ENCODE assay signal across 8 cellular contexts in genomic region chr12:4648099-4648498, GRCh38. TPM values are rescaled to one million over a fixed set of nuclear protein-coding genes. Genes with fewer than 3 reads are reported as not detected.
DNase-seq lines count a peak whose midpoint lies in the region; ATAC-seq and TF ChIP-seq lines count a peak whose summit lies in the region.

No MANE protein-coding gene starts in this region.

- H3K27me3 ChIP-seq in cardiac muscle cell = no peaks in the 10 kb centered on the region
- no peaks in the 10 kb centered on the region for H3K27me3 ChIP-seq in NT2/D1 (ENCODE audit: insufficient read depth, insufficient read length)
- H3K27me3 ChIP-seq in endodermal cell (ENCODE audit: control insufficient read depth, insufficient read depth, low read length, poor library complexity, severe bottlenecking) = no peaks in the 10 kb centered on the region
- no peaks in the 10 kb centered on the region for H3K27me3 ChIP-seq in neural cell (ENCODE audit: insufficient read depth, low read depth, low read length)

- H3K9me3 Mint-ChIP-seq in endodermal cell = no peaks in the 10 kb centered on the region

- H3K4me3 ChIP-seq in cardiac muscle cell (peak overlapping the region; percentile 87), NT2/D1 (ENCODE audit: insufficient read length, low read depth) (peak overlapping the region; percentile 88), endodermal cell (ENCODE audit: low read length) (peak overlapping the region; percentile 99), neural cell (ENCODE audit: low read length) (peak overlapping the region; percentile 69)

- H3K79me2 ChIP-seq in neural cell (replicated peaks; ENCODE audit: insufficient read depth, low read length) = peaks cover 38% of the 10 kb centered on the region

- H3K36me3 ChIP-seq in cardiac muscle cell (no peaks in the 10 kb centered on the region), NT2/D1 (ENCODE audit: insufficient read depth, insufficient read length, low read length) (peaks cover 4% of the 10 kb centered on the region), endodermal cell (ENCODE audit: control insufficient read depth, insufficient read depth, low read length) (no peaks in the 10 kb centered on the region), neural cell (ENCODE audit: insufficient read depth, low read length) (no peaks in the 10 kb centered on the region)

- peak overlapping the region; percentile 91 for H3K4me3 Mint-ChIP-seq in endodermal cell

- H3K4me1 Mint-ChIP-seq in endodermal cell = peaks cover 40% of the 10 kb centered on the region

- intact Hi-C loops in left ventricle myocardium superior (cut with micrococcal nuclease) = no loop called here

- peak overlapping the region; percentile 99 for H3K27ac Mint-ChIP-seq in endodermal cell

- H3K4me1 ChIP-seq in cardiac muscle cell (ENCODE audit: low read depth) (peaks cover 16% of the 10 kb centered on the region), NT2/D1 (ENCODE audit: insufficient read depth, insufficient read length) (no peaks in the 10 kb centered on the region), endodermal cell (ENCODE audit: control insufficient read depth, insufficient read depth, low read length) (peaks cover 9% of the 10 kb centered on the region)

- H3K27ac ChIP-seq in cardiac muscle cell (peak overlapping the region; percentile 91), endodermal cell (ENCODE audit: low read depth, low read length) (no peak overlapping the region), neural cell (ENCODE audit: low read length) (peak overlapping the region; percentile 94)

- H3K9ac ChIP-seq in NT2/D1 (ENCODE audit: insufficient read length, low read depth) = peak overlapping the region; percentile 94
- no peak overlapping the region for H3K9ac ChIP-seq in endodermal cell (ENCODE audit: extremely low read depth, low read length, poor library complexity, severe bottlenecking)
- peak overlapping the region; percentile 89 for H3K9ac ChIP-seq in neural cell (ENCODE audit: low read length)

- H3K9me3 ChIP-seq in cardiac muscle cell (ENCODE audit: low read depth) (no peaks in the 10 kb centered on the region), NT2/D1 (ENCODE audit: insufficient read depth, low read length) (no peaks in the 10 kb centered on the region), endodermal cell (ENCODE audit: control insufficient read depth, low read length) (no peaks in the 10 kb centered on the region), neural cell (ENCODE audit: low read length) (no peaks in the 10 kb centered on the region)

- no peaks in the 10 kb centered on the region for H3K36me3 Mint-ChIP-seq in endodermal cell (ENCODE audit: low read depth)

- no peak for ATAC-seq in left ventricle myocardium superior
- no peak for ATAC-seq in HG03175 (IDR thresholded peaks at IDR 0.05; ENCODE audit: unreplicated experiment)

- H3K9me2 ChIP-seq in neural cell (ENCODE audit: insufficient read depth, low read length) = no peaks in the 10 kb centered on the region

- peaks cover 4% of the 10 kb centered on the region for H3F3A ChIP-seq in neural cell (ENCODE audit: insufficient read depth, low read length, poor library complexity, severe bottlenecking)

- H3K27me3 Mint-ChIP-seq in endodermal cell (ENCODE audit: insufficient read depth) = no peaks in the 10 kb centered on the region

- peak overlapping the region; percentile 98 for H2AFZ ChIP-seq in neural cell (ENCODE audit: low read depth, low read length)

- DNase-seq in cardiac muscle cell (ENCODE audit: low read depth in 1 of 2, low spot score in 1 of 2) = peak in 1 of 2 donors; percentile 14
- no peak for DNase-seq in left ventricle myocardium superior
- DNase-seq in NT2/D1 (ENCODE audit: low read depth, low spot score) = no peak
- no peak for DNase-seq in endodermal cell
- DNase-seq in GM19238 (ENCODE audit: insufficient read length, low spot score) = no peak
- no peak for DNase-seq in LoVo (ENCODE audit: low spot score)

- no peak for TF ChIP-seq RAD21 in neural cell (conservative IDR thresholded peaks at IDR 0.05)

- TF ChIP-seq EP300 in neural cell (conservative IDR thresholded peaks at IDR 0.05; ENCODE audit: poor library complexity, severe bottlenecking) = no peak

- WGBS in endodermal cell (ENCODE audit: insufficient coverage in 1 of 2, insufficient read length in 1 of 2), 2 experiments = 73 to 83% methylated on average over 4 of the region's 4 CpGs

- H4K20me1 ChIP-seq in neural cell (ENCODE audit: insufficient read depth) = no peaks in the 10 kb centered on the region

- H3K4me2 ChIP-seq in neural cell (ENCODE audit: low read length) = peak overlapping the region; percentile 94

- TF ChIP-seq CTCF in cardiac muscle cell (IDR thresholded peaks at IDR 0.05; ENCODE audit: low read depth, low read length) (no peak), endodermal cell (conservative IDR thresholded peaks at IDR 0.05) (no peak), neural cell (IDR thresholded peaks at IDR 0.05; ENCODE audit: poor library complexity, severe bottlenecking) (no peak)

TF ChIP-seq in neural cell, 6 proteins besides CTCF, POLR2A, EP300 and RAD21:
- TF ChIP-seq TAF1 (IDR thresholded peaks at IDR 0.05; ENCODE audit: low read depth) (no peak), SMC3 (conservative IDR thresholded peaks at IDR 0.05; ENCODE audit: poor library complexity) (no peak), EZH2 (IDR thresholded peaks at IDR 0.05; ENCODE audit: borderline replicate concordance, insufficient read depth, low read length, poor library complexity, severe bottlenecking) (no peak), MXI1 (conservative IDR thresholded peaks at IDR 0.05; ENCODE audit: poor library complexity, severe bottlenecking) (no peak), POLR2AphosphoS5 (IDR thresholded peaks at IDR 0.05) (no peak), REST (IDR thresholded peaks at IDR 0.05; ENCODE audit: borderline replicate concordance) (no peak)

RNA-seq across cellular contexts. Expression of gene AKAP3, which starts 0.8 kb away (rescaled TPM):
- total RNA-seq in cardiac muscle cell = 13.2 and 20.8 TPM in 2 replicates
- 5.0 TPM in 2 replicates for polyA plus RNA-seq in cardiac muscle cell
- 2.4 TPM for total RNA-seq in left ventricle myocardium superior
- 1 to 10 TPM in 1 of 2 donors, under 1 TPM in 1; 0.69 to 3.4 TPM for total RNA-seq in endodermal cell
- polyA plus RNA-seq in endodermal cell (2013, experiment 1 of 2) = 1.9 TPM
- polyA plus RNA-seq in endodermal cell (2013, experiment 2 of 2) = 1.7 TPM
- polyA plus RNA-seq in neural cell = 0.46 and 1.6 TPM in 2 replicates
- 1.5 and 3.7 TPM in 2 replicates for polyA minus RNA-seq in neural cell

RNA-seq across cellular contexts. Expression of gene NDUFA9, which starts 0.8 kb away (rescaled TPM):
- 46.7 and 71.3 TPM in 2 replicates for total RNA-seq in cardiac muscle cell
- polyA plus RNA-seq in cardiac muscle cell = 148 and 219 TPM in 2 replicates
- total RNA-seq in left ventricle myocardium superior = 348 TPM
- total RNA-seq in endodermal cell = 100 to 1,000 TPM in 1 of 2 donors, 10 to 100 TPM in 1; 55.3 to 158 TPM
- 54.4 TPM for polyA plus RNA-seq in endodermal cell (2013, experiment 1 of 2)
- polyA plus RNA-seq in endodermal cell (2013, experiment 2 of 2) = 43.5 TPM
- polyA plus RNA-seq in neural cell = 67.3 and 73.3 TPM in 2 replicates
- 50.6 and 61.8 TPM in 2 replicates for polyA minus RNA-seq in neural cell
